Comparison of ENCODE assay signal across 20 cellular contexts in genomic region chr5:167919268-167919560, GRCh38.
"Had no signal": no experiment of that assay in that cellular context is flagged by ENCODE, and none has a peak within 500 bp of the region (broad histone marks: within the 10 kb centered on the region; RNA-seq: fewer than 3 reads in every experiment).

No MANE protein-coding gene starts in this region.

- H3K27ac Mint-ChIP-seq: dendritic cell treated with granulocyte-macrophage colony-stimulating factor and Interleukin-4, amounts not matched to agents 40 ng/mL and 50 ng/mL, for 4 days; effector memory CD8-positive, alpha-beta T cell; immature natural killer cell; memory B cell; natural killer cell treated with Interleukin-12 subunit alpha and Interleukin-12 subunit beta and Interleukin-15 and Interleukin-18, amount 100 ng/mL, for 72 hours; stimulated activated memory B cell treated with anti-CD40 and anti-IgM and Interleukin-4, amounts not matched to agents 10 μg/mL and 1 μg/mL and 100 μg/mL, for 72 hours; stimulated activated naive CD8-positive, alpha-beta T cell treated with anti-CD3 and anti-CD28 coated beads, Interleukin-15, Interleukin-2, amounts not matched to agents 100 ng/mL and 50 ng/mL, for 24 hours had no signal

- FAIRE-seq: keratinocyte, urothelium cell line had no signal

- H3K9me3 ChIP-seq: esophagus squamous epithelium, lower lobe of right lung, transverse colon had no signal

- H3K27me3 Mint-ChIP-seq: dendritic cell treated with granulocyte-macrophage colony-stimulating factor and Interleukin-4, amounts not matched to agents 40 ng/mL and 50 ng/mL, for 4 days; effector memory CD8-positive, alpha-beta T cell; memory B cell; stimulated activated memory B cell treated with anti-CD40 and anti-IgM and Interleukin-4, amounts not matched to agents 10 μg/mL and 1 μg/mL and 100 μg/mL, for 72 hours; stimulated activated naive CD8-positive, alpha-beta T cell treated with anti-CD3 and anti-CD28 coated beads, Interleukin-15, Interleukin-2, amounts not matched to agents 100 ng/mL and 50 ng/mL, for 24 hours had no signal

- ATAC-seq: effector memory CD8-positive, alpha-beta T cell; lower lobe of right lung; natural killer cell treated with Interleukin-12 subunit alpha and Interleukin-12 subunit beta and Interleukin-15 and Interleukin-18, amount 100 ng/mL, for 72 hours; stimulated activated memory B cell treated with anti-CD40 and anti-IgM and Interleukin-4, amounts not matched to agents 10 μg/mL and 1 μg/mL and 100 μg/mL, for 72 hours had no signal

- H3K36me3 Mint-ChIP-seq: immature natural killer cell; memory B cell; natural killer cell treated with Interleukin-12 subunit alpha and Interleukin-12 subunit beta and Interleukin-15 and Interleukin-18, amount 100 ng/mL, for 72 hours; stimulated activated memory B cell treated with anti-CD40 and anti-IgM and Interleukin-4, amounts not matched to agents 10 μg/mL and 1 μg/mL and 100 μg/mL, for 72 hours had no signal

- H3K27ac ChIP-seq: esophagus squamous epithelium, lower lobe of right lung, spleen, transverse colon had no signal

- H3K9me3 Mint-ChIP-seq: dendritic cell treated with granulocyte-macrophage colony-stimulating factor and Interleukin-4, amounts not matched to agents 40 ng/mL and 50 ng/mL, for 4 days had no signal

- DNase-seq: effector memory CD8-positive, alpha-beta T cell; esophagus squamous epithelium; foreskin fibroblast; immature natural killer cell; left ventricle myocardium inferior; lower lobe of right lung; midbrain; posterior cingulate gyrus; spleen; stimulated activated CD4-positive, alpha-beta T cell treated with anti-CD3 and anti-CD28 coated beads, Interleukin-15, amount 100 ng/mL, for 24 hours; stimulated activated CD4-positive, alpha-beta T cell treated with anti-CD3 and anti-CD28 coated beads, Interleukin-1b, Interleukin-23, amount 100 ng/mL, for 48 hours; stimulated activated CD4-positive, alpha-beta T cell treated with anti-CD3 and anti-CD28 coated beads, Interleukin-4, amount 100 ng/mL, for 24 hours; transverse colon had no signal

- H3K4me3 Mint-ChIP-seq: dendritic cell treated with granulocyte-macrophage colony-stimulating factor and Interleukin-4, amounts not matched to agents 40 ng/mL and 50 ng/mL, for 4 days; effector memory CD8-positive, alpha-beta T cell; immature natural killer cell; memory B cell; natural killer cell treated with Interleukin-12 subunit alpha and Interleukin-12 subunit beta and Interleukin-15 and Interleukin-18, amount 100 ng/mL, for 72 hours; stimulated activated memory B cell treated with anti-CD40 and anti-IgM and Interleukin-4, amounts not matched to agents 10 μg/mL and 1 μg/mL and 100 μg/mL, for 72 hours; stimulated activated naive CD8-positive, alpha-beta T cell treated with anti-CD3 and anti-CD28 coated beads, Interleukin-15, Interleukin-2, amounts not matched to agents 100 ng/mL and 50 ng/mL, for 24 hours had no signal

- H3K4me1 ChIP-seq: esophagus squamous epithelium, lower lobe of right lung, spleen, transverse colon had no signal

- H3K4me3 ChIP-seq: esophagus squamous epithelium, left ventricle myocardium inferior, lower lobe of right lung, spleen, transverse colon had no signal

- H3K27me3 ChIP-seq: esophagus squamous epithelium, spleen, transverse colon had no signal

- H3K36me3 ChIP-seq: esophagus squamous epithelium, left ventricle myocardium inferior, lower lobe of right lung, spleen, transverse colon had no signal

- H3K4me1 Mint-ChIP-seq: immature natural killer cell; memory B cell; stimulated activated memory B cell treated with anti-CD40 and anti-IgM and Interleukin-4, amounts not matched to agents 10 μg/mL and 1 μg/mL and 100 μg/mL, for 72 hours had no signal
